In the genomic region with DNA sequence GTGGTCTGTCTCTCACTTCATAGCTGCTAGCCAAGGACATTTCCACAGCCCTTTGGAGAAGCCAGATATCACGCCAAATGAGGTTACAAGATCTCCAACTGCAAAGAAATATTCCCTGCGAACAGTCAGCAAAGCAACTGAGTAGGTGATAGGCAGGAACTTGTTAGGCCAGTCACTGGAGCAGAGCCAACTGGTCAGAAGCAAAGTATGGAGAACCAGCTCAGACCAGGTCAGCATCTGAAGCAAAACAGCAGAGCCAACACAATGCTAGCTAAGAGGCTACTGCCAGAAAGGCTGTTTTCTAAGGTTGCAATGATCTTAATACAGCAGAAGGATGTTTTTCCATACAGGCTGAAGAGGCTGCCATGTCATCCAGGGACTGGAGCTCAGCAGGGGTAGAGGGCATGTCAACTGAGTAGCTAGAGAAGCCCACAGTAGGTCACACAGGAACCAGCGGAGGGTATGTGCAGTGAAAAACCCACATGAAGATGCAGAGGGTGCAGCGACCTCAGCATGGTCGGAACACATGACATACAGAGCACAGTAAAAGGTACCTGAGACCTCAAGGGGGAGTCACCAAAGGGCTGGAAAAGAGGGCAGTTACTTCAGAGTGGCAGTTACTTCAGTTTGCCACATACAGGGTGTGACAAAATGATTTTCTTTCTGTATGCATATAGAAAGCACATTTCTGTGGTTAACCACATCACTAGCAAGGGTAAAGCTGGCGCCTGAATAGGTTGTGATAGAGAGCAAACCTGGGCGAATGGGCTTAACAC, we compare ENCODE assay signal across 9 cellular contexts. TPM values are rescaled to one million over a fixed set of nuclear protein-coding genes. Genes with fewer than 3 reads are reported as not detected.
DNase-seq lines count a peak whose midpoint lies in the region; ATAC-seq and TF ChIP-seq lines count a peak whose summit lies in the region.
"Had no signal": no experiment of that assay in that cellular context is flagged by ENCODE, and none has a peak within 500 bp of the region (broad histone marks: within the 10 kb centered on the region; RNA-seq: fewer than 3 reads in every experiment).

No MANE protein-coding gene starts in this region.

- H3K4me3 ChIP-seq in GM23338 (no peak overlapping the region), dorsolateral prefrontal cortex (no peak overlapping the region)

- H3K4me1 Mint-ChIP-seq in T-cell: peaks cover 66 to 73% (median 71%) of the 10 kb centered on the region in 3 donors
- peaks cover 5% of the 10 kb centered on the region; the same call in 1 of the 3 replicates for H3K4me1 Mint-ChIP-seq in GM23338

- H3K4me2 ChIP-seq in GM23338: no peak overlapping the region

- peak; percentile 65 for ATAC-seq in GM18861 (IDR thresholded peaks at IDR 0.05; ENCODE audit: unreplicated experiment)
- ATAC-seq in T-cell (replicated peaks in 1 of 4): peak; percentile 85 to 91 (median 88)
- ATAC-seq in GM21423 (IDR thresholded peaks at IDR 0.05; ENCODE audit: unreplicated experiment): no peak
- no peak for ATAC-seq in GM23338
- ATAC-seq: Panc1 had no signal

- H3K27me3 Mint-ChIP-seq in T-cell (no peaks in the 10 kb centered on the region), GM23338 (ENCODE audit: insufficient read depth, low read depth, poor library complexity) (peaks cover 6% of the 10 kb centered on the region)

- H3K36me3 Mint-ChIP-seq in T-cell: peaks cover 24% of the 10 kb centered on the region
- H3K36me3 Mint-ChIP-seq in GM23338 (ENCODE audit: low read depth): no peaks in the 10 kb centered on the region

- H3K4me1 ChIP-seq in GM23338 (ENCODE audit: insufficient read depth): no peaks in the 10 kb centered on the region

- no peak overlapping the region for H2AFZ ChIP-seq in GM23338

- DNase-seq in T-cell: peak; percentile 28 to 86 (median 65)
- DNase-seq in activated effector memory CD4-positive, alpha-beta T cell treated with anti-CD3 and anti-CD28 coated beads, Interleukin-2, amount 50 U/mL, for 16 hours: peak; percentile 81
- DNase-seq in stimulated activated CD4-positive, alpha-beta T cell treated with anti-CD3 and anti-CD28 coated beads, Interleukin-4, amount 100 ng/mL, for 1 hour: peak; percentile 33
- no peak for DNase-seq in GM23338 (ENCODE audit: low spot score)
- no peak for DNase-seq in dorsolateral prefrontal cortex
- no peak for DNase-seq in 8988T

- POLR2A ChIA-PET in T-cell (lab: Charles Lee): interaction anchor here (0.6 to 1.4 kb wide), 7 partner anchors 12 to 522 kb away, joined by 3 to 4 read pairs (median 3); a partner anchor contains a TSS

- H3K4me3 Mint-ChIP-seq in T-cell (peak overlapping the region; percentile 14 to 70 (median 31)), GM23338 (no peak overlapping the region)

- H3K27ac ChIP-seq in GM23338 (ENCODE audit: low read depth) (no peak overlapping the region), dorsolateral prefrontal cortex (no peak overlapping the region)

- CTCF ChIA-PET in T-cell (lab: Charles Lee): interaction anchor here (0.6 to 4.2 kb wide), 18 partner anchors 8 to 174 kb away, joined by 3 to 61 read pairs (median 5); a partner anchor contains a TSS

- no peak for TF ChIP-seq CTCF in GM23338 (conservative IDR thresholded peaks at IDR 0.05; ENCODE audit: low read depth in 2 of 2)
- TF ChIP-seq CTCF in dorsolateral prefrontal cortex (IDR thresholded peaks at IDR 0.05 in 54 of 56, conservative IDR thresholded peaks at IDR 0.05 in 2 of 56; ENCODE audit: low read depth in 1 of 56, partially characterized antibody in 56 of 56): no peak

- H3K9me3 Mint-ChIP-seq in T-cell (no peaks in the 10 kb centered on the region), GM23338 (no peaks in the 10 kb centered on the region)

- H4K20me1 ChIP-seq in GM23338 (replicated peaks; ENCODE audit: insufficient read depth): no peaks in the 10 kb centered on the region; the same call in 1 of the 2 replicates

- no peaks in the 10 kb centered on the region for H3K79me2 ChIP-seq in GM23338 (replicated peaks; ENCODE audit: insufficient read depth)

- no peaks in the 10 kb centered on the region for H3K27me3 ChIP-seq in GM23338 (ENCODE audit: insufficient read depth)
- no peaks in the 10 kb centered on the region for H3K27me3 ChIP-seq in dorsolateral prefrontal cortex

- H3K27ac Mint-ChIP-seq in T-cell (peak overlapping the region; percentile 89 to 90), GM23338 (no peak overlapping the region)

- no peaks in the 10 kb centered on the region for H3K36me3 ChIP-seq in GM23338 (ENCODE audit: insufficient read depth)

- H3F3A ChIP-seq in GM23338 (replicated peaks; ENCODE audit: low read depth): no peaks in the 10 kb centered on the region

- intact Hi-C loops in dorsolateral prefrontal cortex (cut with DNase I): loop anchor here in 1 of 2 donors (10.0 kb wide), 1 partner anchor 76 kb away; no protein-coding TSS in a partner anchor

- H3K9me2 ChIP-seq in GM23338 (ENCODE audit: insufficient read depth): no peaks in the 10 kb centered on the region

TF ChIP-seq in GM23338, 12 proteins besides CTCF, POLR2A, EP300 and RAD21 (continues in another document):
- TF ChIP-seq, protein P1, sequence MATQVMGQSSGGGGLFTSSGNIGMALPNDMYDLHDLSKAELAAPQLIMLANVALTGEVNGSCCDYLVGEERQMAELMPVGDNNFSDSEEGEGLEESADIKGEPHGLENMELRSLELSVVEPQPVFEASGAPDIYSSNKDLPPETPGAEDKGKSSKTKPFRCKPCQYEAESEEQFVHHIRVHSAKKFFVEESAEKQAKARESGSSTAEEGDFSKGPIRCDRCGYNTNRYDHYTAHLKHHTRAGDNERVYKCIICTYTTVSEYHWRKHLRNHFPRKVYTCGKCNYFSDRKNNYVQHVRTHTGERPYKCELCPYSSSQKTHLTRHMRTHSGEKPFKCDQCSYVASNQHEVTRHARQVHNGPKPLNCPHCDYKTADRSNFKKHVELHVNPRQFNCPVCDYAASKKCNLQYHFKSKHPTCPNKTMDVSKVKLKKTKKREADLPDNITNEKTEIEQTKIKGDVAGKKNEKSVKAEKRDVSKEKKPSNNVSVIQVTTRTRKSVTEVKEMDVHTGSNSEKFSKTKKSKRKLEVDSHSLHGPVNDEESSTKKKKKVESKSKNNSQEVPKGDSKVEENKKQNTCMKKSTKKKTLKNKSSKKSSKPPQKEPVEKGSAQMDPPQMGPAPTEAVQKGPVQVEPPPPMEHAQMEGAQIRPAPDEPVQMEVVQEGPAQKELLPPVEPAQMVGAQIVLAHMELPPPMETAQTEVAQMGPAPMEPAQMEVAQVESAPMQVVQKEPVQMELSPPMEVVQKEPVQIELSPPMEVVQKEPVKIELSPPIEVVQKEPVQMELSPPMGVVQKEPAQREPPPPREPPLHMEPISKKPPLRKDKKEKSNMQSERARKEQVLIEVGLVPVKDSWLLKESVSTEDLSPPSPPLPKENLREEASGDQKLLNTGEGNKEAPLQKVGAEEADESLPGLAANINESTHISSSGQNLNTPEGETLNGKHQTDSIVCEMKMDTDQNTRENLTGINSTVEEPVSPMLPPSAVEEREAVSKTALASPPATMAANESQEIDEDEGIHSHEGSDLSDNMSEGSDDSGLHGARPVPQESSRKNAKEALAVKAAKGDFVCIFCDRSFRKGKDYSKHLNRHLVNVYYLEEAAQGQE (IDR thresholded peaks at IDR 0.05; ENCODE audit: unreplicated experiment): no peak
- TF ChIP-seq ZNF331 (CRISPR knock-in tag; IDR thresholded peaks at IDR 0.05; ENCODE audit: low read depth) (no peak), ZNF114 (CRISPR knock-in tag; IDR thresholded peaks at IDR 0.05) (no peak), CREB1 (CRISPR knock-in tag; IDR thresholded peaks at IDR 0.05; ENCODE audit: low read depth) (no peak), POLR2AphosphoS5 (IDR thresholded peaks at IDR 0.05; ENCODE audit: low read depth) (no peak)

RNA-seq across cellular contexts. Expression of a gene that starts 8.9 kb away (rescaled TPM):
- total RNA-seq in T-cell (10 to 100 TPM; 47.6 to 80.6 (median 50.2) TPM), dorsolateral prefrontal cortex (10 to 100 TPM; 20.7 to 67.7 (median 39.6) TPM)
- total RNA-seq in GM23338 (2014; rRNA removed; shearing (Covaris generic)): 5.8 and 6.7 TPM in 2 replicates
- polyA plus RNA-seq in GM23338 (2016; fragmentation: Nextera tagmentation; extraction: Ambion mirVana): 2.9 TPM in 2 replicates

RNA-seq across cellular contexts. Expression of a gene that starts 18.9 kb away (rescaled TPM):
- total RNA-seq in T-cell (100 to 1,000 TPM; 138 to 175 (median 166) TPM), dorsolateral prefrontal cortex (100 to 1,000 TPM; 219 to 414 (median 337) TPM)
- total RNA-seq in GM23338 (2014; rRNA removed; shearing (Covaris generic)): 131 and 133 TPM in 2 replicates
- polyA plus RNA-seq in GM23338 (2016; fragmentation: Nextera tagmentation; extraction: Ambion mirVana): 464 and 520 TPM in 2 replicates

RNA-seq across cellular contexts. Expression of a gene that starts 25.0 kb away (rescaled TPM):
- total RNA-seq in T-cell: 10 to 100 TPM; 40.9 to 53.4 (median 51.9) TPM
- total RNA-seq in GM23338 (2014; rRNA removed; shearing (Covaris generic)): 25.3 and 26.3 TPM in 2 replicates
- 9.1 and 9.9 TPM in 2 replicates for polyA plus RNA-seq in GM23338 (2016; fragmentation: Nextera tagmentation; extraction: Ambion mirVana)
- 10 to 100 TPM; 35.0 to 59.4 (median 48.3) TPM for total RNA-seq in dorsolateral prefrontal cortex

RNA-seq across cellular contexts. Expression of a gene that starts 47.9 kb away (rescaled TPM):
- total RNA-seq in T-cell: under 1 TPM in 2 of 5 donors, not detected in 3; 0.20 to 0.23 TPM
- 1.3 and 1.9 TPM in 2 replicates for total RNA-seq in GM23338 (2014; rRNA removed; shearing (Covaris generic))
- polyA plus RNA-seq in GM23338 (2016; fragmentation: Nextera tagmentation; extraction: Ambion mirVana): 0.26 and 0.74 TPM in 2 replicates
- total RNA-seq in dorsolateral prefrontal cortex: under 1 TPM in 23 of 120 experiments, not detected in 97; 0.19 to 0.53 (median 0.29) TPM

Comparison
In these comparisons a context has a peak if more than half of its experiments do, and no peak if none do; other contexts are left out.
1. ATAC-seq: peak in GM18861 (single experiment) and T-cell (4 of 4); none in GM21423 (single experiment) and GM23338 (single experiment).
2. DNase-seq: peak in T-cell (34 of 34), activated effector memory CD4-positive, alpha-beta T cell treated with anti-CD3 and anti-CD28 coated beads, Interleukin-2, amount 50 U/mL, for 16 hours (single experiment) and stimulated activated CD4-positive, alpha-beta T cell treated with anti-CD3 and anti-CD28 coated beads, Interleukin-4, amount 100 ng/mL, for 1 hour (single experiment); none in GM23338 (single experiment), dorsolateral prefrontal cortex (0 of 10) and 8988T (single experiment).